In genomic region chr15:25850154-25851111, GRCh38 we compare ENCODE assay signal across 8 cellular contexts. TPM values are rescaled to one million over a fixed set of nuclear protein-coding genes. Genes with fewer than 3 reads are reported as not detected.
A peak's percentile ranks its signal among the peaks of the same experiment; 100 is the strongest.
DNase-seq lines count a peak whose midpoint lies in the region; ATAC-seq, FAIRE-seq and TF ChIP-seq lines count a peak whose summit lies in the region.

No MANE protein-coding gene starts in this region.

- peak overlapping the region; percentile 17; the same call in 1 of the 2 replicates for H2AFZ ChIP-seq in H1 (ENCODE audit: low read length)

- DNase-seq in AG08395 (ENCODE audit: low spot score) (peak; percentile 92), HS-5 (ENCODE audit: low read depth) (peak; percentile 56), H1 (ENCODE audit: low read depth in 1 of 2, low spot score in 2 of 2) (peak in 1 of 2 experiments; percentile 64), mucosa of descending colon (peak; percentile 59 to 84 (median 69)), H54 (ENCODE audit: insufficient read length, low spot score) (no peak)
- peak; percentile 89 for DNase-seq in activated CD4-positive, alpha-beta memory T cell treated with anti-CD3 and anti-CD28 coated beads for 36 hours
- DNase-seq in stimulated activated naive CD4-positive, alpha-beta T cell (lab: John Stamatoyannopoulos, UW), result peak; percentile 54 to 72 (median 59)

- peak overlapping the region; percentile 89 for H3K18ac ChIP-seq in H1 (ENCODE audit: extremely low read depth, low read length)

- peak overlapping the region; percentile 88 for H3K27ac Mint-ChIP-seq in activated CD4-positive, alpha-beta memory T cell treated with anti-CD3 and anti-CD28 coated beads for 36 hours

- H3K9me3 ChIP-seq in H1 (ENCODE audit: insufficient read depth in 2 of 2, low read depth in 1 of 2, low read length in 1 of 2) (no peaks in the 10 kb centered on the region), mucosa of descending colon (peaks cover 2% of the 10 kb centered on the region)

- peak overlapping the region; percentile 82 for H3K4me3 Mint-ChIP-seq in activated CD4-positive, alpha-beta memory T cell treated with anti-CD3 and anti-CD28 coated beads for 36 hours

- no peaks in the 10 kb centered on the region for H3K36me3 ChIP-seq in H1 (ENCODE audit: control insufficient read depth in 2 of 4, insufficient read depth in 4 of 4, low read length in 3 of 4)
- no peaks in the 10 kb centered on the region for H3K36me3 ChIP-seq in mucosa of descending colon (ENCODE audit: low read depth)

- POLR2A ChIA-PET in activated CD4-positive, alpha-beta memory T cell treated with anti-CD3 and anti-CD28 coated beads for 36 hours (lab: Charles Lee), result interaction anchor here (0.6 to 1.0 kb wide), 4 partner anchors 10 to 60 kb away, joined by 3 to 4 read pairs (median 4); no protein-coding TSS in a partner anchor
- POLR2A ChIA-PET in H1 (lab: Charles Lee; ENCODE audit: partially characterized antibody), result no interaction called here

- peaks cover 9% of the 10 kb centered on the region; the same call in 1 of the 2 replicates for H3K23me2 ChIP-seq in H1 (ENCODE audit: low read depth, low read length)

- no peak overlapping the region; the same call in 1 of the 2 replicates for H2BK15ac ChIP-seq in H1 (ENCODE audit: low read length)

- peak overlapping the region; percentile 23 to 57 (median 34); a peak in 5 of 8 replicates for H3K4me3 ChIP-seq in H1 (ENCODE audit: extremely low read depth in 1 of 4, insufficient read depth in 2 of 4, low read depth in 3 of 4, low read length in 4 of 4)
- H3K4me3 ChIP-seq in mucosa of descending colon, result no peak overlapping the region

- peak; percentile 82 for ATAC-seq in GM21360 (IDR thresholded peaks at IDR 0.05; ENCODE audit: unreplicated experiment)
- ATAC-seq in mucosa of descending colon, result peak; percentile 78

- peak overlapping the region; percentile 5 for H3K56ac ChIP-seq in H1 (replicated peaks; ENCODE audit: insufficient read length, low read depth, low read length)

- CTCF ChIA-PET in activated CD4-positive, alpha-beta memory T cell treated with anti-CD3 and anti-CD28 coated beads for 36 hours (lab: Charles Lee), result no interaction called here
- CTCF ChIA-PET in H1 (lab: Charles Lee; ENCODE audit: partially characterized antibody), result interaction anchor here (0.6 kb wide), 1 partner anchor 1443 kb away, joined by 3 read pairs; no protein-coding TSS in a partner anchor

- peak overlapping the region; percentile 71 for H3K4ac ChIP-seq in H1 (replicated peaks; ENCODE audit: insufficient read length, low read depth, low read length)

- H3K27ac ChIP-seq in H1 (ENCODE audit: low read depth, low read length), result no peak overlapping the region

- TF ChIP-seq RAD21 in H1 (IDR thresholded peaks at IDR 0.05 in 1 of 2, conservative IDR thresholded peaks at IDR 0.05 in 1 of 2; ENCODE audit: low read depth in 2 of 2, low read length in 2 of 2), result no peak

- H3K27me3 ChIP-seq in H1 (replicated peaks in 1 of 4; ENCODE audit: control insufficient read depth in 3 of 4, extremely low read depth in 1 of 4, insufficient read depth in 3 of 4, low read length in 3 of 4), result no peaks in the 10 kb centered on the region

- H2AK5ac ChIP-seq in H1 (ENCODE audit: low read depth, low read length), result no peak overlapping the region

- TF ChIP-seq POLR2A in H1 (IDR thresholded peaks at IDR 0.05; ENCODE audit: control extremely low read depth in 1 of 2, low read depth in 2 of 2, low read length in 2 of 2) (0 out of 3 replicates have a peak, but pooled peaks of 1 of the 2 experiments have one; percentile 23), H54 (IDR thresholded peaks at IDR 0.05; ENCODE audit: low read depth, low read length) (no peak)

- peak overlapping the region; percentile 97; the same call in 1 of the 2 replicates for H2BK12ac ChIP-seq in H1 (ENCODE audit: low read depth, low read length)

- no peak overlapping the region for H3K23ac ChIP-seq in H1 (ENCODE audit: insufficient read length)

- H2BK20ac ChIP-seq in H1 (ENCODE audit: low read length), result 0 out of 2 replicates have a peak overlapping the region, but pooled peaks have one; percentile 52

- H4K20me1 ChIP-seq in H1 (replicated peaks in 1 of 2; ENCODE audit: control insufficient read depth in 1 of 2, insufficient read depth in 2 of 2, low read length in 2 of 2), result no peaks in the 10 kb centered on the region

- no peaks in the 10 kb centered on the region for H3K27me3 Mint-ChIP-seq in activated CD4-positive, alpha-beta memory T cell treated with anti-CD3 and anti-CD28 coated beads for 36 hours

- H3K79me2 ChIP-seq in H1 (ENCODE audit: control insufficient read depth in 1 of 2, insufficient read depth in 2 of 2, low read length in 2 of 2), result no peaks in the 10 kb centered on the region

- peak overlapping the region; percentile 51; the same call in 1 of the 2 replicates for H4K8ac ChIP-seq in H1 (ENCODE audit: extremely low read depth, insufficient read depth, low read length)

- peak overlapping the region; percentile 18 for H2BK120ac ChIP-seq in H1 (replicated peaks; ENCODE audit: low read depth, low read length)

- FAIRE-seq in H1 (lab: Jason Lieb, UNC) (no peak), H54 (lab: Jason Lieb, UNC) (no peak)

- H3K9me3 Mint-ChIP-seq in activated CD4-positive, alpha-beta memory T cell treated with anti-CD3 and anti-CD28 coated beads for 36 hours, result peaks cover 3% of the 10 kb centered on the region

- no peak for TF ChIP-seq EP300 in H1 (IDR thresholded peaks at IDR 0.05; ENCODE audit: borderline replicate concordance in 1 of 2, low read depth in 2 of 2, low read length in 2 of 2)

- H3K4me1 ChIP-seq in H1 (replicated peaks in 1 of 4; ENCODE audit: control insufficient read depth in 3 of 4, insufficient read depth in 4 of 4, low read length in 3 of 4) (peaks cover 8 to 20% (median 15%) of the 10 kb centered on the region in 4 experiments), mucosa of descending colon (ENCODE audit: low read depth) (peaks cover 5% of the 10 kb centered on the region)

- TF ChIP-seq CTCF in H1 (IDR thresholded peaks at IDR 0.05; ENCODE audit: control extremely low read depth in 1 of 3, insufficient read depth in 1 of 3, low read depth in 1 of 3, low read length in 3 of 3) (no peak), mucosa of descending colon (IDR thresholded peaks at IDR 0.05) (no peak)

- H4K5ac ChIP-seq in H1 (ENCODE audit: insufficient read length, low read depth, low read length), result peak overlapping the region; percentile 34

- peak overlapping the region; percentile 40; the same call in 1 of the 2 replicates for H2BK5ac ChIP-seq in H1 (ENCODE audit: low read depth, low read length)

- peak overlapping the region; percentile 47 to 83 for H3K4me2 ChIP-seq in H1 (ENCODE audit: insufficient read depth in 1 of 2, low read depth in 2 of 2, low read length in 2 of 2)

- H3K79me1 ChIP-seq in H1 (ENCODE audit: low read depth, low read length), result no peaks in the 10 kb centered on the region

- peaks cover 14% of the 10 kb centered on the region for H3K36me3 Mint-ChIP-seq in activated CD4-positive, alpha-beta memory T cell treated with anti-CD3 and anti-CD28 coated beads for 36 hours

- peaks cover 86% of the 10 kb centered on the region for H3K4me1 Mint-ChIP-seq in activated CD4-positive, alpha-beta memory T cell treated with anti-CD3 and anti-CD28 coated beads for 36 hours (ENCODE audit: low read depth)

- 19% methylated on average over 25 of the region's 36 CpGs; no CpG with 5 or more reads in 1 of the 2 experiments for WGBS in H1 (ENCODE audit: extremely low coverage in 1 of 2, insufficient coverage in 1 of 2, insufficient read length in 1 of 2, insufficient replicate concordance in 2 of 2, low coverage in 1 of 2, low lambda C conversion rate in 2 of 2, missing lambda C conversion rate in 1 of 2), 2 experiments

- peak overlapping the region; percentile 45 for H4K91ac ChIP-seq in H1 (replicated peaks; ENCODE audit: insufficient read length, low read length)

- H3K14ac ChIP-seq in H1 (ENCODE audit: insufficient read length), result no peak overlapping the region

- intact Hi-C loops in activated CD4-positive, alpha-beta memory T cell treated with anti-CD3 and anti-CD28 coated beads for 36 hours (cut with micrococcal nuclease), result loop anchor here (1.0 to 10.0 kb wide), 7 partner anchors 9 to 893 kb away; no protein-coding TSS in a partner anchor
- intact Hi-C loops in mucosa of descending colon (cut with DNase I, micrococcal nuclease), result no loop called here

- no peak overlapping the region for H3K9ac ChIP-seq in H1 (replicated peaks in 1 of 4; ENCODE audit: extremely low read depth in 1 of 4, low read depth in 3 of 4, low read length in 3 of 4)

TF ChIP-seq in H1, 55 proteins besides CTCF, POLR2A, EP300 and RAD21:
- TF ChIP-seq YY1 (IDR thresholded peaks at IDR 0.05; ENCODE audit: low read depth, low read length), result no peak
- TF ChIP-seq ASH2L (IDR thresholded peaks at IDR 0.05; ENCODE audit: low read length), result no peak
- peak; percentile 69 for TF ChIP-seq JUND (IDR thresholded peaks at IDR 0.05; ENCODE audit: low read length)
- TF ChIP-seq SRF (IDR thresholded peaks at IDR 0.05; ENCODE audit: low read depth, low read length), result no peak
- peak; percentile 31 for TF ChIP-seq KDM4A (IDR thresholded peaks at IDR 0.05; ENCODE audit: low read depth, low read length, severe bottlenecking)
TF ChIP-seq in H1: peak in this region for 2.

RNA-seq across cellular contexts. Expression of gene ATP10A, which starts 12.7 kb away (rescaled TPM):
- 10 to 100 TPM; 15.9 to 17.2 TPM for total RNA-seq in activated CD4-positive, alpha-beta memory T cell treated with anti-CD3 and anti-CD28 coated beads for 36 hours
- 2.8 and 3.4 TPM in 2 replicates for total RNA-seq in H1 (2021; fragmentation: NEBNext Ultra II Directional; extraction: Animal tissue kit (Norgen Biotek cat#: 25700))
- polyA plus RNA-seq in H1 (2011; rRNA removed), result 1.4 and 2.0 TPM in 2 replicates
- polyA plus RNA-seq in H1 (2011; cell fraction: cytosol; rRNA removed), result 1.5 TPM
- 2.8 TPM for polyA plus RNA-seq in H1 (2011; cell fraction: nucleus; rRNA removed)
- polyA plus RNA-seq in H1 (2012, experiment 1 of 2), result 2.0 to 2.7 TPM (median 2.5 TPM) in 4 replicates
- 1.3 TPM for polyA plus RNA-seq in H1 (2012, experiment 2 of 2)
- polyA plus RNA-seq in H1 (2013, experiment 1 of 2), result 1.7 TPM
- polyA plus RNA-seq in H1 (2013, experiment 2 of 2), result 1.8 TPM
- 4.0 and 4.1 TPM in 2 replicates for polyA minus RNA-seq in H1 (2011; rRNA and poly(A)+ RNA removed)
- polyA minus RNA-seq in H1 (2011; cell fraction: cytosol; rRNA and poly(A)+ RNA removed), result 2.3 TPM
- 3.2 TPM for polyA minus RNA-seq in H1 (2011; cell fraction: nucleus; rRNA and poly(A)+ RNA removed)
- 1 to 10 TPM; 2.4 to 4.5 (median 2.7) TPM for total RNA-seq in mucosa of descending colon
